ENCODE assay signal across 1 cellular context in the genomic region with DNA sequence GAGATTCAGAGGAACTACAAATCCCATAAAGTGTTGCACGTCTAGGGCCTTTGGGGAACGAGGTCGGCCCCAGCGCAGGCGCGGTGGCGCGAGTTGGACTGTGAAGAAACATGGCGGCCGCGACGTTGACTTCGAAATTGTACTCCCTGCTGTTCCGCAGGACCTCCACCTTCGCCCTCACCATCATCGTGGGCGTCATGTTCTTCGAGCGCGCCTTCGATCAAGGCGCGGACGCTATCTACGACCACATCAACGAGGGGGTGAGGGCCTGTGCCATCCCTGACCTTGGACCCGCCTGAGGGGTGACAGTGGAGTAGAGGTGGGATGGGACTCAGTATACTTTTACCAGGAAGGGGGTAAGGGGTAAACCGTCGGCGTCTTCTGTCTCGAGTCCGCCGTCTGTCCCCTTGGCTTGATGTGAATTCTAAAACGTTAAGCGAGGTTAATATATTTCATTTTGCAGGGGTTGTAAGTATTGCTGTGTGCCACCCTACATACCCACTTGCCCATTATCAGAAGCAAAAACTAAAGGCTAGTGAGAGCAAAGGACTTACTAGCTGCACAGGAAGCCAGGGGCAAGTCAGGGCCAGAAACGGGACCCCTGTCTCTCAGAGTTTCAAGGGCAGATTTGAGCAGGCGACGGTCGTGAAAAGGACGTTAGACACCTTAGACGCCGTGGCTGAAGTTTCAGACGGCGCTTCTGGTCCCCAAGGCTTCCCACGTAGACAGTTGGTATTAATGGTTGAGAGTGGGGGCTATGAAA.
TF ChIP-seq lines count a peak whose summit lies in the region.

A gene (plus strand): TSS at position 81 of the 763 bp plus-strand sequence. CDS start 30 bp downstream, at position 111.

TF ChIP-seq in HEK293, 187 proteins besides CTCF, POLR2A, EP300 and RAD21 (continued from another document):
- TF ChIP-seq, protein P1, sequence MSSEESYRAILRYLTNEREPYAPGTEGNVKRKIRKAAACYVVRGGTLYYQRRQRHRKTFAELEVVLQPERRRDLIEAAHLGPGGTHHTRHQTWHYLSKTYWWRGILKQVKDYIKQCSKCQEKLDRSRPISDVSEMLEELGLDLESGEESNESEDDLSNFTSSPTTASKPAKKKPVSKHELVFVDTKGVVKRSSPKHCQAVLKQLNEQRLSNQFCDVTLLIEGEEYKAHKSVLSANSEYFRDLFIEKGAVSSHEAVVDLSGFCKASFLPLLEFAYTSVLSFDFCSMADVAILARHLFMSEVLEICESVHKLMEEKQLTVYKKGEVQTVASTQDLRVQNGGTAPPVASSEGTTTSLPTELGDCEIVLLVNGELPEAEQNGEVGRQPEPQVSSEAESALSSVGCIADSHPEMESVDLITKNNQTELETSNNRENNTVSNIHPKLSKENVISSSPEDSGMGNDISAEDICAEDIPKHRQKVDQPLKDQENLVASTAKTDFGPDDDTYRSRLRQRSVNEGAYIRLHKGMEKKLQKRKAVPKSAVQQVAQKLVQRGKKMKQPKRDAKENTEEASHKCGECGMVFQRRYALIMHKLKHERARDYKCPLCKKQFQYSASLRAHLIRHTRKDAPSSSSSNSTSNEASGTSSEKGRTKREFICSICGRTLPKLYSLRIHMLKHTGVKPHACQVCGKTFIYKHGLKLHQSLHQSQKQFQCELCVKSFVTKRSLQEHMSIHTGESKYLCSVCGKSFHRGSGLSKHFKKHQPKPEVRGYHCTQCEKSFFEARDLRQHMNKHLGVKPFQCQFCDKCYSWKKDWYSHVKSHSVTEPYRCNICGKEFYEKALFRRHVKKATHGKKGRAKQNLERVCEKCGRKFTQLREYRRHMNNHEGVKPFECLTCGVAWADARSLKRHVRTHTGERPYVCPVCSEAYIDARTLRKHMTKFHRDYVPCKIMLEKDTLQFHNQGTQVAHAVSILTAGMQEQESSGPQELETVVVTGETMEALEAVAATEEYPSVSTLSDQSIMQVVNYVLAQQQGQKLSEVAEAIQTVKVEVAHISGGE (tag by site-specific recombination; conservative IDR thresholded peaks at IDR 0.05; ENCODE audit: low read depth) = no peak
- TF ChIP-seq BCL11B (tag by site-specific recombination; IDR thresholded peaks at IDR 0.05; ENCODE audit: low read depth) (no peak), ZBTB7A (tag by site-specific recombination; IDR thresholded peaks at IDR 0.05; ENCODE audit: low read depth) (peak; percentile 42; the same call in 1 of the 2 replicates), YY2 (tag by site-specific recombination; IDR thresholded peaks at IDR 0.05) (peak; percentile 89), ZNF2 (tag by site-specific recombination; IDR thresholded peaks at IDR 0.05) (no peak), ZNF341 (tag by site-specific recombination; IDR thresholded peaks at IDR 0.05; ENCODE audit: low read depth) (peak; percentile 67), ZNF785 (tag by site-specific recombination; IDR thresholded peaks at IDR 0.05) (0 out of 2 replicates have a peak, but pooled peaks have one; percentile 42)
TF ChIP-seq in HEK293: peak in this region for 21.
